16 cellular contexts compared by ENCODE assay signal in the genomic region with DNA sequence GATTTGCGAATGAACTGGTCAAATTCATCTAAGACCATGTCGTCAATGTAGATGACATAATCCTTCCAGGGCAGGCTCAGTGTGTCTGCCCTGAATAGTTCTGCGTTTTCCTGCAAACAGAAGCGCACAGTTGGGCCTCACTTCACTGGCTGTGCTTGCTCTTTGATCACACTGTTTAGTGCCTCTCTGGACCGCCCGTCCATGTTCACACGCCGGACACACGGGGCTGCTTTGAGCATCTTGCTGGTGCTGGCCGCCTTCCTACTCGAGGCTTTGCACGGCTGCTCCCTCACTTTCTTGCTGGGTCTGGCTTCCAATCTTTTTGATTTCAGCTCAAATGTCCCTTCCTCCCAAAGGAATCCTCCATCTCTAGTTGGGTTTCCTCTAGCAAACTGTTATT. TPM values are rescaled to one million over a fixed set of nuclear protein-coding genes. Genes with fewer than 3 reads are reported as not detected.
DNase-seq lines count a peak whose midpoint lies in the region; ATAC-seq, FAIRE-seq and TF ChIP-seq lines count a peak whose summit lies in the region.
"Had no signal": no experiment of that assay in that cellular context is flagged by ENCODE, and none has a peak within 500 bp of the region (broad histone marks: within the 10 kb centered on the region; RNA-seq: fewer than 3 reads in every experiment).

No MANE protein-coding gene starts in this region.

- no peak overlapping the region for H2AK5ac ChIP-seq in neuronal stem cell (ENCODE audit: low read depth, low read length)

- H2BK12ac ChIP-seq in neuronal stem cell (ENCODE audit: low read length) = peak overlapping the region; percentile 4

- TF ChIP-seq RAD21 in HepG2 (CRISPR knock-in tag; IDR thresholded peaks at IDR 0.05) = no peak

- POLR2A ChIA-PET in HepG2 (lab: Yijun Ruan, JAX) = no interaction called here

- H3K23ac ChIP-seq in neuronal stem cell (ENCODE audit: low read depth, low read length, poor library complexity) = no peak overlapping the region

- H2AFZ ChIP-seq in HepG2 (ENCODE audit: low read length) = no peak overlapping the region
- no peak overlapping the region for H2AFZ ChIP-seq in neuronal stem cell (ENCODE audit: low read length)

- intact Hi-C loops in HepG2 (cut with micrococcal nuclease; ENCODE audit: unreplicated experiment) = no loop called here
- intact Hi-C loops in right lobe of liver (cut with DNase I) = no loop called here
- intact Hi-C loops in sigmoid colon (cut with DNase I) = no loop called here
- intact Hi-C loops in aorta (cut with DNase I) = no loop called here
- intact Hi-C loops in ascending aorta (cut with DNase I) = no loop called here

- TF ChIP-seq CTCF in HepG2 (CRISPR knock-in tag; IDR thresholded peaks at IDR 0.05) = no peak
- no peak for TF ChIP-seq CTCF in right lobe of liver (IDR thresholded peaks at IDR 0.05)
- TF ChIP-seq CTCF in sigmoid colon (IDR thresholded peaks at IDR 0.05) = no peak
- no peak for TF ChIP-seq CTCF in ascending aorta (IDR thresholded peaks at IDR 0.05)

- H3K9me3 ChIP-seq in HepG2 (ENCODE audit: low read length) (no peaks in the 10 kb centered on the region), right lobe of liver (no peaks in the 10 kb centered on the region), neuronal stem cell (replicated peaks in 1 of 2; ENCODE audit: control insufficient read depth in 2 of 2, insufficient read depth in 1 of 2, low read depth in 1 of 2, low read length in 2 of 2) (peaks cover 0 to 3% of the 10 kb centered on the region in 2 donors), sigmoid colon (no peaks in the 10 kb centered on the region), aorta (ENCODE audit: control insufficient read depth, low read length) (no peaks in the 10 kb centered on the region), ascending aorta (no peaks in the 10 kb centered on the region)
- H3K9me3 ChIP-seq: HAP-1 had no signal

- no peak overlapping the region for H4K8ac ChIP-seq in neuronal stem cell (ENCODE audit: low read depth, low read length)

- H3K27me3 ChIP-seq in HepG2 (ENCODE audit: control insufficient read depth in 1 of 2, insufficient read depth in 2 of 2, low read length in 2 of 2) (no peaks in the 10 kb centered on the region), right lobe of liver (no peaks in the 10 kb centered on the region), neuronal stem cell (ENCODE audit: control insufficient read depth in 3 of 3, insufficient read depth in 3 of 3, low read depth in 1 of 3, low read length in 3 of 3) (peaks cover 0 to 4% (median 0%) of the 10 kb centered on the region in 3 experiments), sigmoid colon (no peaks in the 10 kb centered on the region), aorta (ENCODE audit: control insufficient read depth in 1 of 2, insufficient read depth in 2 of 2, low read length in 1 of 2) (no peaks in the 10 kb centered on the region), ascending aorta (no peaks in the 10 kb centered on the region)
- H3K27me3 ChIP-seq: BLaER1 had no signal

- in situ Hi-C loops in HepG2 (cut with HindIII; ENCODE audit: extremely low pct_ligation_motif_present, low pct_unique_long_range_greater_than_20kb) = no loop called here

- H3K79me1 ChIP-seq in neuronal stem cell (ENCODE audit: low read depth, low read length) = no peaks in the 10 kb centered on the region

- H2BK5ac ChIP-seq in neuronal stem cell (ENCODE audit: low read length) = no peak overlapping the region

- TF ChIP-seq EP300 in HepG2 (IDR thresholded peaks at IDR 0.05; ENCODE audit: low read depth in 2 of 2, low read length in 2 of 2) = no peak
- TF ChIP-seq EP300 in HepG2 (CRISPR knock-in tag; IDR thresholded peaks at IDR 0.05; ENCODE audit: borderline replicate concordance) = no peak
- no peak for TF ChIP-seq EP300 in sigmoid colon (IDR thresholded peaks at IDR 0.05)

- CTCF ChIA-PET in HepG2 (lab: Yijun Ruan, JAX; ENCODE audit: low intra/inter-chr PET ratio, low total read pairs) = no interaction called here

- H4K20me1 ChIP-seq in HepG2 (ENCODE audit: insufficient read depth, low read length) = no peaks in the 10 kb centered on the region
- H4K20me1 ChIP-seq: BLaER1 had no signal

- ATAC-seq in HepG2 = no peak
- no peak for ATAC-seq in right lobe of liver
- no peak for ATAC-seq in aorta (ENCODE audit: low FRiP score)
- no peak for ATAC-seq in GM21576 (IDR thresholded peaks at IDR 0.05; ENCODE audit: unreplicated experiment)
- ATAC-seq in left lobe of liver = no peak

- H3K4me1 ChIP-seq in HepG2 (ENCODE audit: insufficient read depth, low read length) (peaks cover 32% of the 10 kb centered on the region), right lobe of liver (no peaks in the 10 kb centered on the region), neuronal stem cell (ENCODE audit: control insufficient read depth in 2 of 2, insufficient read depth in 1 of 2, low read depth in 1 of 2, low read length in 2 of 2) (peaks cover 0 to 10% of the 10 kb centered on the region in 2 donors), sigmoid colon (peaks cover 0 to 10% (median 0%) of the 10 kb centered on the region in 4 donors), aorta (ENCODE audit: control insufficient read depth in 1 of 2, insufficient read depth in 2 of 2, low read length in 2 of 2) (no peaks in the 10 kb centered on the region), ascending aorta (no peaks in the 10 kb centered on the region)
- H3K4me1 ChIP-seq: HAP-1 had no signal

- no peak overlapping the region for H3K4me2 ChIP-seq in HepG2 (ENCODE audit: low read depth, low read length)
- H3K4me2 ChIP-seq in neuronal stem cell (ENCODE audit: insufficient read depth, low read length, poor library complexity, severe bottlenecking) = no peak overlapping the region

- no peak overlapping the region for H2BK15ac ChIP-seq in neuronal stem cell (ENCODE audit: low read length)

- no peak overlapping the region for H3K4me3 ChIP-seq in HepG2 (replicated peaks in 1 of 3; ENCODE audit: insufficient read depth in 1 of 3, low read depth in 2 of 3, low read length in 3 of 3)
- H3K4me3 ChIP-seq in right lobe of liver = no peak overlapping the region
- H3K4me3 ChIP-seq in neuronal stem cell (ENCODE audit: low read length in 2 of 2) = no peak overlapping the region
- H3K4me3 ChIP-seq in sigmoid colon = no peak overlapping the region
- no peak overlapping the region for H3K4me3 ChIP-seq in aorta (ENCODE audit: low read length in 2 of 2)
- no peak overlapping the region for H3K4me3 ChIP-seq in ascending aorta
- H3K4me3 ChIP-seq: BLaER1, HAP-1 had no signal

- H3K9ac ChIP-seq in HepG2 (ENCODE audit: insufficient read depth, low read depth, low read length) (no peak overlapping the region), neuronal stem cell (ENCODE audit: low read depth, low read length, poor library complexity) (no peak overlapping the region)
- H3K9ac ChIP-seq: BLaER1 had no signal

- H2BK120ac ChIP-seq in neuronal stem cell (ENCODE audit: low read depth, low read length) = no peak overlapping the region

- H4K91ac ChIP-seq in neuronal stem cell (ENCODE audit: low read depth, low read length, poor library complexity) = no peak overlapping the region

- H3K79me2 ChIP-seq in HepG2 (ENCODE audit: insufficient read depth, low read length) = no peaks in the 10 kb centered on the region

- 82% methylated on average over 12 of the region's 12 CpGs for WGBS in HepG2 (ENCODE audit: low lambda C conversion rate)
- 86% methylated on average over 4 of the region's 12 CpGs for WGBS in right lobe of liver (ENCODE audit: insufficient coverage, low coverage, low lambda C conversion rate, missing lambda C conversion rate)
- no CpG with 5 or more reads among the region's 12 CpGs for WGBS in neuronal stem cell (ENCODE audit: extremely low coverage in 2 of 2, insufficient read length in 2 of 2, insufficient replicate concordance in 1 of 2), 2 donors
- WGBS in sigmoid colon, 2 donors = 91 to 95% methylated on average over 12 of the region's 12 CpGs
- WGBS in aorta, 2 donors = 90 to 92% methylated on average over 12 of the region's 12 CpGs

- no peak for TF ChIP-seq POLR2A in HepG2 (IDR thresholded peaks at IDR 0.05; ENCODE audit: insufficient read depth in 1 of 2, low read depth in 2 of 2, low read length in 2 of 2)
- TF ChIP-seq POLR2A in right lobe of liver (IDR thresholded peaks at IDR 0.05) = no peak
- no peak for TF ChIP-seq POLR2A in sigmoid colon (IDR thresholded peaks at IDR 0.05)

- BruUV-seq in HepG2 (replicated peaks; lab: Mats Ljungman, UMichigan) = no TSS peak

- H3K36me3 ChIP-seq in HepG2 (replicated peaks in 1 of 2; ENCODE audit: control insufficient read depth in 1 of 2, insufficient read depth in 2 of 2, low read length in 2 of 2) (no peaks in the 10 kb centered on the region), right lobe of liver (no peaks in the 10 kb centered on the region), neuronal stem cell (replicated peaks in 1 of 2; ENCODE audit: control insufficient read depth in 2 of 2, insufficient read depth in 2 of 2, low read length in 2 of 2) (peaks cover 0 to 3% of the 10 kb centered on the region in 2 donors), sigmoid colon (no peaks in the 10 kb centered on the region), aorta (ENCODE audit: control insufficient read depth in 1 of 2, insufficient read depth in 2 of 2, low read length in 1 of 2) (no peaks in the 10 kb centered on the region), ascending aorta (no peaks in the 10 kb centered on the region)
- H3K36me3 ChIP-seq: BLaER1, HAP-1 had no signal

- no peak overlapping the region for H3K27ac ChIP-seq in HepG2 (ENCODE audit: extremely low read length, insufficient read depth, low read length)
- no peak overlapping the region for H3K27ac ChIP-seq in right lobe of liver
- no peak overlapping the region for H3K27ac ChIP-seq in neuronal stem cell (replicated peaks; ENCODE audit: low read length)
- no peak overlapping the region for H3K27ac ChIP-seq in sigmoid colon
- H3K27ac ChIP-seq in aorta (ENCODE audit: low read depth in 1 of 2, low read length in 2 of 2) = no peak overlapping the region
- H3K27ac ChIP-seq in ascending aorta = no peak overlapping the region
- H3K27ac ChIP-seq: BLaER1 had no signal

- H3K14ac ChIP-seq in neuronal stem cell (ENCODE audit: low read length) = no peak overlapping the region

- DNase-seq in HepG2 (ENCODE audit: low spot score) = no peak
- no peak for DNase-seq in right lobe of liver
- DNase-seq in neuronal stem cell (ENCODE audit: low spot score) = no peak
- DNase-seq in sigmoid colon = peak; percentile 39
- DNase-seq in aorta = peak; percentile 32
- DNase-seq in ascending aorta (ENCODE audit: low spot score in 2 of 2) = no peak
- DNase-seq in left lobe of liver (ENCODE audit: low spot score) = no peak
- DNase-seq: 8988T; CD4-positive, alpha-beta memory T cell; DMS79 treated with DMSO at 0.1 percent for 48 hours; GF-D8 had no signal

- no peak for FAIRE-seq in HepG2 (lab: Jason Lieb, UNC)
- FAIRE-seq: H1 had no signal

- peak overlapping the region; percentile 25 for H3K18ac ChIP-seq in neuronal stem cell (ENCODE audit: low read length)

- H3K4ac ChIP-seq in neuronal stem cell (ENCODE audit: low read length) = no peak overlapping the region

RNA-seq across cellular contexts. Expression of a gene that starts 37.4 kb away (rescaled TPM):
- total RNA-seq in HepG2 (2016; rRNA removed; fragmentation: Illumina TruSeq; extraction: Trizol) = 0.86 and 0.90 TPM in 2 replicates
- total RNA-seq in HepG2 (2016; cell fraction: cytosol; rRNA removed; fragmentation: Illumina TruSeq; extraction: Trizol; ENCODE audit: low read depth) = 0.51 and 0.79 TPM in 2 replicates
- total RNA-seq in HepG2 (2016; cell fraction: insoluble cytoplasmic fraction; rRNA removed; fragmentation: Illumina TruSeq; extraction: Trizol) = 0.28 and 1.4 TPM in 2 replicates
- total RNA-seq in HepG2 (2016; cell fraction: membrane; rRNA removed; fragmentation: Illumina TruSeq; extraction: Trizol) = 0.34 and 0.46 TPM in 2 replicates
- 1.9 and 2.2 TPM in 2 replicates for total RNA-seq in HepG2 (2016; cell fraction: nucleus; rRNA removed; fragmentation: Illumina TruSeq; extraction: Trizol)
- polyA plus RNA-seq in HepG2 (2011; rRNA removed) = 1.6 and 1.8 TPM in 2 replicates
- polyA plus RNA-seq in HepG2 (2011; cell fraction: cytosol; rRNA removed) = 0.98 and 1.4 TPM in 2 replicates
- polyA plus RNA-seq in HepG2 (2011; cell fraction: nucleus; rRNA removed) = 8.8 and 9.2 TPM in 2 replicates
- 3.3 and 4.0 TPM in 2 replicates for polyA plus RNA-seq in HepG2 (2012)
- 0.34 and 0.66 TPM in 2 replicates for polyA plus RNA-seq in HepG2 (2016; cell fraction: cytosol; fragmentation: Illumina TruSeq; extraction: Trizol; ENCODE audit: low read depth)
- 1.1 and 1.3 TPM in 2 replicates for polyA plus RNA-seq in HepG2 (2016; cell fraction: insoluble cytoplasmic fraction; fragmentation: Illumina TruSeq; extraction: Trizol; ENCODE audit: low read depth)
- polyA plus RNA-seq in HepG2 (2016; cell fraction: membrane; fragmentation: Illumina TruSeq; extraction: Trizol; ENCODE audit: low read depth) = 0.31 and 1.2 TPM in 2 replicates
- polyA plus RNA-seq in HepG2 (2016; cell fraction: nucleus; fragmentation: Illumina TruSeq; extraction: Trizol; ENCODE audit: insufficient read depth, low read depth) = 2.7 and 3.1 TPM in 2 replicates
- 2.5 and 3.0 TPM in 2 replicates for polyA minus RNA-seq in HepG2 (2011; rRNA and poly(A)+ RNA removed; ENCODE audit: low replicate concordance)
- 0.89 and 1.5 TPM in 2 replicates for polyA minus RNA-seq in HepG2 (2011; cell fraction: cytosol; rRNA and poly(A)+ RNA removed)
- 6.1 and 6.3 TPM in 2 replicates for polyA minus RNA-seq in HepG2 (2011; cell fraction: nucleus; rRNA and poly(A)+ RNA removed)
- under 1 TPM in 1 of 6 experiments, not detected in 5; 0.04 TPM for total RNA-seq in right lobe of liver
- polyA plus RNA-seq in neuronal stem cell (2013, experiment 1 of 2) = 0.03 TPM
- 0.04 TPM for polyA plus RNA-seq in neuronal stem cell (2013, experiment 2 of 2)
- under 1 TPM in 3 of 4 donors, not detected in 1; 0.16 to 0.68 (median 0.36) TPM for total RNA-seq in sigmoid colon
- polyA plus RNA-seq in sigmoid colon = under 1 TPM in 1 of 3 donors, not detected in 2; 0.07 TPM
- total RNA-seq in aorta = under 1 TPM; 0.21 to 0.45 TPM
- polyA plus RNA-seq in aorta = not detected
- total RNA-seq in ascending aorta = not detected
- not detected for total RNA-seq in left lobe of liver
- polyA plus RNA-seq: AG04450 had no signal

Comparison
In these comparisons a context has a peak if more than half of its experiments do, and no peak if none do; other contexts are left out.
1. DNase-seq: peak in sigmoid colon (single experiment) and aorta (2 of 2); none in HepG2 (single experiment), right lobe of liver (0 of 3), neuronal stem cell (single experiment), ascending aorta (0 of 2) and left lobe of liver (single experiment).